18 cellular contexts compared by ENCODE assay signal in genomic region chr9:133557581-133557980, GRCh38. TPM values are rescaled to one million over a fixed set of nuclear protein-coding genes. Genes with fewer than 3 reads are reported as not detected.
DNase-seq lines count a peak whose midpoint lies in the region; ATAC-seq and TF ChIP-seq lines count a peak whose summit lies in the region.
"Had no signal": no experiment of that assay in that cellular context is flagged by ENCODE, and none has a peak within 500 bp of the region (broad histone marks: within the 10 kb centered on the region; RNA-seq: fewer than 3 reads in every experiment).

No MANE protein-coding gene starts in this region.

- DNase-seq in ELF-1 (ENCODE audit: low read depth, low spot score) = peak; percentile 37
- DNase-seq in MM.1S = no peak
- peak in 1 of 3 donors; percentile 60 for DNase-seq in right cardiac atrium
- no peak for DNase-seq in smooth muscle cell (lab: John Stamatoyannopoulos, UW; ENCODE audit: unreplicated experiment)
- no peak for DNase-seq in NCI-H2196 (lab: John Stamatoyannopoulos, UW; ENCODE audit: unreplicated experiment)
- no peak for DNase-seq in SKM-1 (lab: John Stamatoyannopoulos, UW; ENCODE audit: unreplicated experiment)
- DNase-seq: activated naive CD4-positive, alpha-beta T cell treated with anti-CD3 and anti-CD28 coated beads, Interleukin-2, amount 50 U/mL, for 16 hours; activated T-cell treated with anti-CD3 and anti-CD28 coated beads, Interleukin-2, amount 50 U/mL, for 4 hours; midbrain; NCI-H1694; NCI-H2227 treated with DMSO at 0.1 percent for 48 hours; T-helper 9 cell had no signal

- no peaks in the 10 kb centered on the region for H3K9me2 ChIP-seq in MM.1S (replicated peaks; ENCODE audit: insufficient read depth, low read length)

- H3K4me2 ChIP-seq in MM.1S (ENCODE audit: low read depth, low read length) (peak overlapping the region; percentile 67; the same call in 1 of the 2 replicates), smooth muscle cell (peak overlapping the region; percentile 58)

- ATAC-seq in right cardiac atrium (no peak), GM18861 (IDR thresholded peaks at IDR 0.05; ENCODE audit: unreplicated experiment) (no peak), HG02852 (IDR thresholded peaks at IDR 0.05; ENCODE audit: unreplicated experiment) (no peak)
- ATAC-seq: activated T-cell treated with anti-CD3 and anti-CD28 coated beads, Interleukin-2, amount 50 U/mL, for 4 hours had no signal

- 0 out of 2 replicates have a peak overlapping the region, but pooled peaks have one; percentile 29 for H3K4me3 ChIP-seq in MM.1S (ENCODE audit: low read length)
- H3K4me3 ChIP-seq in right cardiac atrium (ENCODE audit: low read length) = no peak overlapping the region
- no peak overlapping the region for H3K4me3 ChIP-seq in smooth muscle cell
- H3K4me3 ChIP-seq: neural progenitor cell, SK-N-MC had no signal

- no peak overlapping the region for H3K9ac ChIP-seq in MM.1S (ENCODE audit: low read length)
- H3K9ac ChIP-seq in smooth muscle cell (ENCODE audit: low read depth) = no peak overlapping the region
- H3K9ac ChIP-seq: neural progenitor cell had no signal

- H4K20me1 ChIP-seq in MM.1S (ENCODE audit: insufficient read depth, low read length) (no peaks in the 10 kb centered on the region), smooth muscle cell (ENCODE audit: low read depth) (no peaks in the 10 kb centered on the region)

- H3K36me3 ChIP-seq in MM.1S (replicated peaks; ENCODE audit: insufficient read depth, low read length) (no peaks in the 10 kb centered on the region), smooth muscle cell (ENCODE audit: low read depth) (no peaks in the 10 kb centered on the region)
- H3K36me3 ChIP-seq: ascending aorta, neural progenitor cell had no signal

- H3F3A ChIP-seq in MM.1S (ENCODE audit: insufficient read depth, low read length) = no peaks in the 10 kb centered on the region
- peaks cover 4% of the 10 kb centered on the region for H3F3A ChIP-seq in smooth muscle cell (ENCODE audit: low read depth)

- H2AFZ ChIP-seq in MM.1S (ENCODE audit: low read length) (no peak overlapping the region), smooth muscle cell (ENCODE audit: low read depth) (peak overlapping the region; percentile 65)

- H3K4me1 ChIP-seq in MM.1S (ENCODE audit: low read length) (peaks cover 12% of the 10 kb centered on the region), right cardiac atrium (ENCODE audit: control insufficient read depth, insufficient read depth, low read length) (peaks cover 14% of the 10 kb centered on the region), smooth muscle cell (ENCODE audit: low read depth) (peaks cover 16% of the 10 kb centered on the region)

- TF ChIP-seq CTCF in MM.1S (IDR thresholded peaks at IDR 0.05; ENCODE audit: low read length) (no peak), smooth muscle cell (IDR thresholded peaks at IDR 0.05; ENCODE audit: borderline replicate concordance, insufficient read depth, poor library complexity, severe bottlenecking) (no peak)

- H3K9me3 ChIP-seq in MM.1S (replicated peaks; ENCODE audit: insufficient read depth, low read length) = no peaks in the 10 kb centered on the region
- no peaks in the 10 kb centered on the region for H3K9me3 ChIP-seq in right cardiac atrium (ENCODE audit: control insufficient read depth, low read length)
- H3K9me3 ChIP-seq in smooth muscle cell (replicated peaks; ENCODE audit: low read depth) = no peaks in the 10 kb centered on the region
- H3K9me3 ChIP-seq: ascending aorta had no signal

- peaks cover 49% of the 10 kb centered on the region for H3K27me3 ChIP-seq in MM.1S (replicated peaks; ENCODE audit: insufficient read depth, low read length)
- H3K27me3 ChIP-seq in right cardiac atrium (ENCODE audit: control insufficient read depth, insufficient read depth) = no peaks in the 10 kb centered on the region
- H3K27me3 ChIP-seq in smooth muscle cell (ENCODE audit: low read depth) = no peaks in the 10 kb centered on the region
- H3K27me3 ChIP-seq: ascending aorta, neural progenitor cell had no signal

- intact Hi-C loops in right cardiac atrium (cut with DNase I) = no loop called here

- no peak overlapping the region; the same call in 1 of the 2 replicates for H3K27ac ChIP-seq in MM.1S (ENCODE audit: low read length)
- H3K27ac ChIP-seq in right cardiac atrium (ENCODE audit: low read length) = peak overlapping the region; percentile 0
- H3K27ac ChIP-seq in smooth muscle cell (ENCODE audit: low read depth) = peak overlapping the region; percentile 86
- H3K27ac ChIP-seq: neural progenitor cell had no signal

- WGBS in right cardiac atrium = 75% methylated on average over 9 of the region's 9 CpGs
- WGBS in smooth muscle cell (ENCODE audit: low lambda C conversion rate) = 72% methylated on average over 9 of the region's 9 CpGs

- H3K79me2 ChIP-seq in MM.1S (ENCODE audit: low read length) (no peaks in the 10 kb centered on the region), smooth muscle cell (ENCODE audit: low read depth) (no peaks in the 10 kb centered on the region)

RNA-seq across cellular contexts. Expression of gene ADAMTSL2, which starts 23.1 kb away (rescaled TPM):
- total RNA-seq in right cardiac atrium (10 to 100 TPM; 30.3 to 90.2 (median 47.1) TPM), smooth muscle cell (8.1 and 8.9 TPM in 2 replicates)
- polyA plus RNA-seq in right cardiac atrium (37.3 TPM), smooth muscle cell (8.9 and 10.5 TPM in 2 replicates)

RNA-seq across cellular contexts. Expression of gene MYMK, which starts 32.8 kb away (rescaled TPM):
- total RNA-seq in right cardiac atrium = not detected
- polyA plus RNA-seq in right cardiac atrium = not detected
- not detected in 2 replicates for total RNA-seq in smooth muscle cell
- polyA plus RNA-seq in smooth muscle cell = not detected in 2 replicates
- total RNA-seq: activated T-cell treated with anti-CD3 and anti-CD28 coated beads, Interleukin-2, amount 50 U/mL, for 4 hours; ascending aorta; kidney epithelial cell had no signal

RNA-seq across cellular contexts. Expression of gene FAM163B, which starts 51.6 kb away (rescaled TPM):
- total RNA-seq in right cardiac atrium (1 to 10 TPM; 1.2 to 5.4 (median 1.4) TPM), smooth muscle cell (0.49 and 8.0 TPM in 2 replicates)
- polyA plus RNA-seq in right cardiac atrium (2.0 TPM), smooth muscle cell (3.4 and 5.0 TPM in 2 replicates)
- total RNA-seq: activated T-cell treated with anti-CD3 and anti-CD28 coated beads, Interleukin-2, amount 50 U/mL, for 4 hours; ascending aorta; kidney epithelial cell had no signal
